In genomic region chr15:67051088-67051659, GRCh38 we compare ENCODE assay signal across 16 cellular contexts. TPM values are rescaled to one million over a fixed set of nuclear protein-coding genes. Genes with fewer than 3 reads are reported as not detected.
DNase-seq lines count a peak whose midpoint lies in the region; ATAC-seq and TF ChIP-seq lines count a peak whose summit lies in the region.
"Had no signal": no experiment of that assay in that cellular context is flagged by ENCODE, and none has a peak within 500 bp of the region (broad histone marks: within the 10 kb centered on the region; RNA-seq: fewer than 3 reads in every experiment).

No MANE protein-coding gene starts in this region.

- no peak for TF ChIP-seq EP300 in suprapubic skin (IDR thresholded peaks at IDR 0.05)

- H3K27ac ChIP-seq in RWPE2 (ENCODE audit: poor library complexity, severe bottlenecking) (peak overlapping the region; percentile 96), hepatocyte (peak overlapping the region; percentile 97), suprapubic skin (peak overlapping the region; percentile 69), Peyer's patch (peak overlapping the region in 2 of 4 donors; percentile 86 to 97)

- H3K27me3 Mint-ChIP-seq in T-helper 2 cell treated with Interferon-gamma antibody and Interleukin-4, amounts not matched to agents 5 μg/mL and 100 μg/mL, for 36 hours (ENCODE audit: low read depth), result peaks cover 3% of the 10 kb centered on the region
- H3K27me3 Mint-ChIP-seq in activated T-cell treated with anti-CD3 and anti-CD28 coated beads, Interleukin-2, amount 50 U/mL, for 24 hours, result no peaks in the 10 kb centered on the region

- no peak overlapping the region for H3K4me3 Mint-ChIP-seq in T-helper 2 cell treated with Interferon-gamma antibody and Interleukin-4, amounts not matched to agents 5 μg/mL and 100 μg/mL, for 36 hours
- no peak overlapping the region for H3K4me3 Mint-ChIP-seq in activated T-cell treated with anti-CD3 and anti-CD28 coated beads, Interleukin-2, amount 50 U/mL, for 24 hours
- H3K4me3 Mint-ChIP-seq: activated CD8-positive, alpha-beta T cell treated with anti-CD3 and anti-CD28 coated beads, Interleukin-2, amount 10 ng/mL, durations not matched to agents 7 days and 5 days; brain; natural killer cell treated with Interleukin-12 subunit alpha and Interleukin-12 subunit beta and Interleukin-15 and Interleukin-18, amount 100 ng/mL, for 72 hours had no signal

- no peaks in the 10 kb centered on the region for H3K9me2 ChIP-seq in hepatocyte (replicated peaks; ENCODE audit: insufficient read depth)

- no peak overlapping the region for H2AFZ ChIP-seq in hepatocyte

- TF ChIP-seq POLR2A in suprapubic skin (IDR thresholded peaks at IDR 0.05) (no peak), Peyer's patch (IDR thresholded peaks at IDR 0.05) (no peak)

- no peak overlapping the region for H3K4me3 ChIP-seq in RWPE2 (ENCODE audit: severe bottlenecking)
- no peak overlapping the region for H3K4me3 ChIP-seq in hepatocyte
- H3K4me3 ChIP-seq in suprapubic skin, result no peak overlapping the region
- no peak overlapping the region for H3K4me3 ChIP-seq in Peyer's patch

- ATAC-seq in RWPE2 (ENCODE audit: low read depth), result no peak
- ATAC-seq: activated CD8-positive, alpha-beta T cell treated with anti-CD3 and anti-CD28 coated beads, Interleukin-2, amount 10 ng/mL, durations not matched to agents 7 days and 5 days; natural killer cell treated with Interleukin-12 subunit alpha and Interleukin-12 subunit beta and Interleukin-15 and Interleukin-18, amount 100 ng/mL, for 72 hours had no signal

- WGBS in hepatocyte (ENCODE audit: low lambda C conversion rate, missing lambda C conversion rate), result 80% methylated on average over 3 of the region's 3 CpGs
- 73% methylated on average over 3 of the region's 3 CpGs for WGBS in suprapubic skin

- no peaks in the 10 kb centered on the region for H3K9me3 Mint-ChIP-seq in T-helper 2 cell treated with Interferon-gamma antibody and Interleukin-4, amounts not matched to agents 5 μg/mL and 100 μg/mL, for 36 hours
- H3K9me3 Mint-ChIP-seq in activated T-cell treated with anti-CD3 and anti-CD28 coated beads, Interleukin-2, amount 50 U/mL, for 24 hours, result no peaks in the 10 kb centered on the region
- H3K9me3 Mint-ChIP-seq: natural killer cell treated with Interleukin-12 subunit alpha and Interleukin-12 subunit beta and Interleukin-15 and Interleukin-18, amount 100 ng/mL, for 72 hours had no signal

- H3K4me2 ChIP-seq in hepatocyte, result no peak overlapping the region

- peaks cover 15% of the 10 kb centered on the region for H3K4me1 Mint-ChIP-seq in T-helper 2 cell treated with Interferon-gamma antibody and Interleukin-4, amounts not matched to agents 5 μg/mL and 100 μg/mL, for 36 hours (ENCODE audit: low read depth)
- peaks cover 21% of the 10 kb centered on the region for H3K4me1 Mint-ChIP-seq in activated T-cell treated with anti-CD3 and anti-CD28 coated beads, Interleukin-2, amount 50 U/mL, for 24 hours (ENCODE audit: low read depth)

- TF ChIP-seq CTCF in RWPE2 (IDR thresholded peaks at IDR 0.05; ENCODE audit: poor library complexity, severe bottlenecking) (no peak), hepatocyte (IDR thresholded peaks at IDR 0.05; ENCODE audit: poor library complexity) (no peak), suprapubic skin (IDR thresholded peaks at IDR 0.05) (no peak), Peyer's patch (IDR thresholded peaks at IDR 0.05) (no peak)

- H3K4me1 ChIP-seq in RWPE2 (ENCODE audit: insufficient read depth, poor library complexity, severe bottlenecking), result peaks cover 31% of the 10 kb centered on the region
- H3K4me1 ChIP-seq in hepatocyte (ENCODE audit: insufficient read depth), result peaks cover 37% of the 10 kb centered on the region
- peaks cover 38% of the 10 kb centered on the region for H3K4me1 ChIP-seq in suprapubic skin
- H3K4me1 ChIP-seq in Peyer's patch, result peaks cover 0 to 35% (median 10%) of the 10 kb centered on the region in 4 donors

- H3K27me3 ChIP-seq in RWPE2 (ENCODE audit: insufficient read depth, poor library complexity, severe bottlenecking), result no peaks in the 10 kb centered on the region
- H3K27me3 ChIP-seq in hepatocyte, result no peaks in the 10 kb centered on the region
- H3K27me3 ChIP-seq in suprapubic skin, result no peaks in the 10 kb centered on the region
- H3K27me3 ChIP-seq in Peyer's patch, result no peaks in the 10 kb centered on the region

- DNase-seq in T-helper 2 cell treated with Interferon-gamma antibody and Interleukin-4, amounts not matched to agents 5 μg/mL and 100 μg/mL, for 36 hours (ENCODE audit: low spot score), result no peak
- no peak for DNase-seq in T-helper 2 cell
- no peak for DNase-seq in RWPE2 (ENCODE audit: low spot score)
- no peak for DNase-seq in hepatocyte (ENCODE audit: low spot score)
- no peak for DNase-seq in suprapubic skin (ENCODE audit: low spot score in 2 of 2)
- DNase-seq in KG1 (lab: John Stamatoyannopoulos, UW), result no peak
- no peak for DNase-seq in Peyer's patch
- no peak for DNase-seq in activated T-cell treated with anti-CD3 and anti-CD28 coated beads, Interleukin-2, amount 50 U/mL, for 24 hours
- DNase-seq: activated CD8-positive, alpha-beta T cell treated with anti-CD3 and anti-CD28 coated beads, Interleukin-2, amount 10 ng/mL, durations not matched to agents 7 days and 5 days; activated gamma-delta T cell treated with Interleukin-2 at 50 U/mL for 16 hours; DMS153; NCI-H1417 treated with DMSO at 0.1 percent for 48 hours; NCI-H526 treated with DMSO at 0.1 percent for 48 hours; T1000 had no signal

- H3K27ac Mint-ChIP-seq in T-helper 2 cell treated with Interferon-gamma antibody and Interleukin-4, amounts not matched to agents 5 μg/mL and 100 μg/mL, for 36 hours, result peak overlapping the region; percentile 46
- H3K27ac Mint-ChIP-seq in activated T-cell treated with anti-CD3 and anti-CD28 coated beads, Interleukin-2, amount 50 U/mL, for 24 hours, result no peak overlapping the region
- H3K27ac Mint-ChIP-seq: natural killer cell treated with Interleukin-12 subunit alpha and Interleukin-12 subunit beta and Interleukin-15 and Interleukin-18, amount 100 ng/mL, for 72 hours had no signal

- no peaks in the 10 kb centered on the region for H3K79me2 ChIP-seq in hepatocyte

- H3K36me3 ChIP-seq in RWPE2 (ENCODE audit: low read depth) (no peaks in the 10 kb centered on the region), hepatocyte (replicated peaks; ENCODE audit: insufficient read depth, low read depth) (no peaks in the 10 kb centered on the region), suprapubic skin (no peaks in the 10 kb centered on the region), Peyer's patch (no peaks in the 10 kb centered on the region)

- no peaks in the 10 kb centered on the region for H4K20me1 ChIP-seq in hepatocyte (ENCODE audit: insufficient read depth, poor library complexity, severe bottlenecking)

- no peaks in the 10 kb centered on the region for H3K36me3 Mint-ChIP-seq in T-helper 2 cell treated with Interferon-gamma antibody and Interleukin-4, amounts not matched to agents 5 μg/mL and 100 μg/mL, for 36 hours (ENCODE audit: low read depth)
- no peaks in the 10 kb centered on the region for H3K36me3 Mint-ChIP-seq in activated T-cell treated with anti-CD3 and anti-CD28 coated beads, Interleukin-2, amount 50 U/mL, for 24 hours (ENCODE audit: low read depth)
- H3K36me3 Mint-ChIP-seq: brain; natural killer cell treated with Interleukin-12 subunit alpha and Interleukin-12 subunit beta and Interleukin-15 and Interleukin-18, amount 100 ng/mL, for 72 hours had no signal

- H3K9me3 ChIP-seq in RWPE2 (ENCODE audit: severe bottlenecking) (no peaks in the 10 kb centered on the region), hepatocyte (ENCODE audit: low read depth) (no peaks in the 10 kb centered on the region), suprapubic skin (no peaks in the 10 kb centered on the region), Peyer's patch (no peaks in the 10 kb centered on the region)

RNA-seq across cellular contexts. Expression of gene SMAD3, which starts 14.2 kb away (rescaled TPM):
- total RNA-seq in hepatocyte (24.6 and 32.2 TPM in 2 replicates), suprapubic skin (10 to 100 TPM; 41.9 to 94.9 (median 56.1) TPM), Peyer's patch (10 to 100 TPM; 43.7 to 80.0 (median 60.2) TPM)
- 24.7 and 26.5 TPM in 2 replicates for polyA plus RNA-seq in hepatocyte
